18 cellular contexts compared by ENCODE assay signal in the genomic region with DNA sequence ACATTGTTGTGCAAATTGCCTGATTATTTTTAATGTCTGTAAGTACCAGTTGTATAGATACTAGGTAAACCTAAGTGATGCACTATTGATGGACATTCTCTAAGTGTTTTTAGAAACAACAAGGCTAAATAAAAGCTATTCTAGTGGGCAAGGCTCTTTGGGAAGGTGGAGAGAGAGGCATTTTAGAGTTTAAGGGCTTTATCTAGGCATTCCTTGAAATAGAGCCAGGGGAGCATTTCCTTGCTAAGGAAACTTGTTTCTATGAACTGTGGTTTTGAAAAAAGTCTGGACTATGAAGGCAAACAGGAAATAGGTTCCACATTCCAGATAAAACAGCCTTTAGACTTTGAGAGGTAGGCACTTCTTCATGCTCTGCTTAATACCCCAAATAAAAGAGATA. TPM values are rescaled to one million over a fixed set of nuclear protein-coding genes. Genes with fewer than 3 reads are reported as not detected.
A peak's percentile ranks its signal among the peaks of the same experiment; 100 is the strongest.
DNase-seq lines count a peak whose midpoint lies in the region; ATAC-seq and TF ChIP-seq lines count a peak whose summit lies in the region.
"Had no signal": no experiment of that assay in that cellular context is flagged by ENCODE, and none has a peak within 500 bp of the region (broad histone marks: within the 10 kb centered on the region; RNA-seq: fewer than 3 reads in every experiment).

No MANE protein-coding gene starts in this region.

- DNase-seq in NCI-H510A treated with DMSO at 0.1 percent for 48 hours (lab: John Stamatoyannopoulos, UW) (peak; percentile 23), NCI-H510A (lab: John Stamatoyannopoulos, UW) (no peak), NCI-H226 (peak; percentile 84), fibroblast of peridontal ligament (ENCODE audit: extremely low read depth) (peak; percentile 3), retinal pigment epithelial cell (ENCODE audit: low read depth) (peak; percentile 29), HUDEP-2 (lab: John Stamatoyannopoulos, UW; ENCODE audit: unreplicated experiment in 76 of 76) (no peak), transverse colon (no peak), mucosa of descending colon (no peak)
- DNase-seq: activated CD8-positive, alpha-beta memory T cell treated with anti-CD3 and anti-CD28 coated beads for 24 hours; activated effector memory CD4-positive, alpha-beta T cell treated with anti-CD3 and anti-CD28 coated beads, Interleukin-2, amount 50 U/mL, for 16 hours; COR-L47; effector CD8-positive, alpha-beta T cell; NCI-H1436 treated with DMSO at 0.1 percent for 48 hours; NCI-H82; RPMI8226 had no signal

- in situ Hi-C loops in transverse colon (cut with MboI; ENCODE audit: low pct_ligation_motif_present in 1 of 4, low pct_unique_long_range_greater_than_20kb in 1 of 4, low sequenced_read_pairs in 3 of 4) = no loop called here

- H3K4me3 ChIP-seq in retinal pigment epithelial cell (ENCODE audit: low read length) = no peak overlapping the region
- no peak overlapping the region for H3K4me3 ChIP-seq in transverse colon
- H3K4me3 ChIP-seq in mucosa of descending colon = no peak overlapping the region
- H3K4me3 ChIP-seq: A549 had no signal

- TF ChIP-seq CTCF in retinal pigment epithelial cell (conservative IDR thresholded peaks at IDR 0.05; ENCODE audit: low read depth, low read length) (no peak), transverse colon (IDR thresholded peaks at IDR 0.05) (no peak), mucosa of descending colon (IDR thresholded peaks at IDR 0.05) (no peak)

- H3K4me1 ChIP-seq in transverse colon (no peaks in the 10 kb centered on the region), mucosa of descending colon (ENCODE audit: low read depth) (no peaks in the 10 kb centered on the region)
- H3K4me1 ChIP-seq: A549 had no signal

- no peak for ATAC-seq in mucosa of descending colon
- ATAC-seq: A549, WTC11 had no signal

- H3K9me3 ChIP-seq in transverse colon (no peaks in the 10 kb centered on the region), mucosa of descending colon (no peaks in the 10 kb centered on the region)
- H3K9me3 ChIP-seq: A549 had no signal

- no peak overlapping the region for H3K27ac ChIP-seq in transverse colon
- H3K27ac ChIP-seq: A549 had no signal

- H3K36me3 ChIP-seq in transverse colon (no peaks in the 10 kb centered on the region), mucosa of descending colon (ENCODE audit: low read depth) (no peaks in the 10 kb centered on the region)

- no peak for TF ChIP-seq EP300 in transverse colon (IDR thresholded peaks at IDR 0.05; ENCODE audit: low read depth)

- no peak for TF ChIP-seq POLR2A in transverse colon (IDR thresholded peaks at IDR 0.05)

- intact Hi-C loops in transverse colon (cut with DNase I; ENCODE audit: low total_unique reads) = no loop called here
- intact Hi-C loops in mucosa of descending colon (cut with DNase I, micrococcal nuclease) = no loop called here

- H3K27me3 ChIP-seq in transverse colon = no peaks in the 10 kb centered on the region

RNA-seq across cellular contexts. Expression of gene BMX, which starts 23.8 kb away (rescaled TPM):
- total RNA-seq in transverse colon (1 to 10 TPM; 1.1 to 5.9 (median 3.4) TPM), mucosa of descending colon (1 to 10 TPM; 2.4 to 5.4 (median 3.8) TPM)
- total RNA-seq: T-helper 1 cell treated with Interleukin-12 subunit alpha and Interleukin-12 subunit beta and Interleukin-4 antibody, amounts not matched to agents 30 ng/mL and 1 ng/mL, for 36 hours; WTC11 had no signal

RNA-seq across cellular contexts. Expression of gene PIR, which starts 31.3 kb away (rescaled TPM):
- total RNA-seq in transverse colon (10 to 100 TPM in 2 of 4 donors, 1 to 10 TPM in 1, not detected in 1; 10.0 to 85.8 (median 11.6) TPM), mucosa of descending colon (1 to 10 TPM; 6.0 to 9.7 (median 8.4) TPM)

Comparison
In these comparisons a context has a peak if more than half of its experiments do, and no peak if none do; other contexts are left out.
1. DNase-seq: peak in NCI-H510A treated with DMSO at 0.1 percent for 48 hours (single experiment), NCI-H226 (single experiment), fibroblast of peridontal ligament (single experiment) and retinal pigment epithelial cell (single experiment); none in NCI-H510A (single experiment), HUDEP-2 (0 of 76), transverse colon (single experiment) and mucosa of descending colon (0 of 3).